In the genomic region with DNA sequence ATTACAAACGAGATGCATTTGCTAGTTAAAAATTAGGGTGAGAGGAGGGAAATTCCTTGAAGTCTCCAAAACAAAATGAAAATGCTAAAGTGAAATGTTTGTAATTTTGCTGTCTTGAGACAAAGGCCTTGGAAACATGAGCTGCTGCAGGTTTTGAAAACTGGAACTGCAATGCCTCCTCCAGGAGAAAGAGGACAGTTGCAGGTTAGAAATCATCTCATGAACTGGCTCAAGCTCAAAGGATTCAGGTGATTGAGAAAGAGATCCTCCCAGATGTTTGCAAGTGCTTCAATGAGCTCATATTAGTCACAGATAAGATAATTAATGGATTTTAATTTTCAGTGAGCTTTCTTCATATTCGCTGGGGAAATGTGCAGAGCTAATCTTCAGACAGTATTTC, we compare ENCODE assay signal across 10 cellular contexts. TPM values are rescaled to one million over a fixed set of nuclear protein-coding genes. Genes with fewer than 3 reads are reported as not detected.
DNase-seq lines count a peak whose midpoint lies in the region; ATAC-seq, FAIRE-seq and TF ChIP-seq lines count a peak whose summit lies in the region.
"Had no signal": no experiment of that assay in that cellular context is flagged by ENCODE, and none has a peak within 500 bp of the region (broad histone marks: within the 10 kb centered on the region; RNA-seq: fewer than 3 reads in every experiment).

No MANE protein-coding gene starts in this region.

- no peak for TF ChIP-seq POLR2A in Peyer's patch (IDR thresholded peaks at IDR 0.05)

- DNase-seq in AG09309 (ENCODE audit: low read depth) (no peak), HT-29 (ENCODE audit: low spot score) (peak; percentile 38), Peyer's patch (no peak), hippocampal formation (lab: John Stamatoyannopoulos, UW) (no peak), GDM1 (lab: John Stamatoyannopoulos, UW) (no peak)
- DNase-seq in stimulated activated CD4-positive, alpha-beta T cell treated with anti-CD3 and anti-CD28 coated beads, Interleukin-2, amount 100 ng/mL, for 48 hours = no peak

- TF ChIP-seq CTCF in AG09309 (IDR thresholded peaks at IDR 0.05; ENCODE audit: control insufficient read depth, insufficient read depth, low read depth, low read length, missing control alignments) (peak; percentile 43), Peyer's patch (IDR thresholded peaks at IDR 0.05) (peak in 4 of 6 experiments; percentile 6 to 52 (median 50))

- no peaks in the 10 kb centered on the region for H3K27me3 ChIP-seq in Peyer's patch
- H3K27me3 ChIP-seq: SJSA1 had no signal

- H3K36me3 ChIP-seq in Peyer's patch = no peaks in the 10 kb centered on the region
- H3K36me3 ChIP-seq: SJSA1 had no signal

- no peaks in the 10 kb centered on the region for H3K9me3 ChIP-seq in Peyer's patch
- H3K9me3 ChIP-seq: SJSA1 had no signal

- no peaks in the 10 kb centered on the region for H3K4me1 ChIP-seq in Peyer's patch
- H3K4me1 ChIP-seq: SJSA1 had no signal

- H3K27ac ChIP-seq in Peyer's patch = no peak overlapping the region
- H3K27ac ChIP-seq: SJSA1 had no signal

- H3K4me3 ChIP-seq in AG09309 (ENCODE audit: control insufficient read depth, low read depth, low read length) = no peak overlapping the region
- H3K4me3 ChIP-seq in Peyer's patch = no peak overlapping the region
- H3K4me3 ChIP-seq: SJSA1 had no signal

- FAIRE-seq in islet of Langerhans (lab: Jason Lieb, UNC) = peak; percentile 77
- FAIRE-seq: endometrium had no signal

- ATAC-seq in HG03045 (IDR thresholded peaks at IDR 0.05; ENCODE audit: unreplicated experiment) = no peak

RNA-seq across cellular contexts. Expression of a gene that starts 32.4 kb away (rescaled TPM):
- not detected in 2 replicates for total RNA-seq in HT-29 (2014; rRNA removed; shearing (Covaris generic))
- not detected for total RNA-seq in Peyer's patch
- total RNA-seq: SJSA1 had no signal
